11 cellular contexts compared by ENCODE assay signal in the genomic region with DNA sequence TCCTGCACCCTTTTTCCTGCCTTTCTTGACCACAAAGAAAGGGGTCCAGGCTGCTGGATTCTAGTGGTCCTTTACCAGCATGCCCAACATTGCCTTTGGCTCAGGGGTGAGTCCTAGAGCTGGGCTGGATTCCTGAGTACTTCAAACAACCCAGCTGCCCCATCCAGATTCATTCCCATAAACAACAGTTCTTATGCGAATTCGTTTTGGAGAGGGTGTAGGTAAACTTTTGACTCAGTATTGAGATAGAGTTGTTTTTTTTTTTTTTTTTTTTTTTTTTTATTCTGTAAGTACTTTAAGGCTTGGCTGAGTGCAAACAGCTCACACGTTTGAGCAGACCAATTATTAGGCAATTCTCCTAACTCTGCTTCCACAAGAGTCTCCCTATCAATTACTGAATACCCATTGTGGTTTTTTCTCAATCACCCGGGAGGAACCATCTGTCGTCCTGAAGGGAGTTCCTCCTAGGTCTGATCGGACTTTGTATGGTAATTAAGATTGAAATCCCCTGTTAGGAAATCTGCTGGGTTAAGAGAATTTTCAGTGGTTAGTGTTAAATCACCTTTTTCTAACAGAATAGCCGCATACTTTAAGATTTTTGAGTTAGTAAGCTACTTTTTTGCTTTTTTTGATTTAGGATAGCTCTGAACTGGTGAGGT. TPM values are rescaled to one million over a fixed set of nuclear protein-coding genes. Genes with fewer than 3 reads are reported as not detected.
"Had no signal": no experiment of that assay in that cellular context is flagged by ENCODE, and none has a peak within 500 bp of the region (broad histone marks: within the 10 kb centered on the region; RNA-seq: fewer than 3 reads in every experiment).

No MANE protein-coding gene starts in this region.

RNA-seq across cellular contexts. Expression of gene MUC15, which starts 23.3 kb away (rescaled TPM):
- total RNA-seq: activated CD8-positive, alpha-beta T cell treated with anti-CD3 and anti-CD28 coated beads for 36 hours; activated naive CD8-positive, alpha-beta T cell treated with anti-CD3 and anti-CD28 coated beads for 36 hours; activated T-cell treated with anti-CD3 and anti-CD28 coated beads, Interleukin-2, amount 50 U/mL, for 72 hours; activated T-helper 2 cell treated with anti-CD3 and anti-CD28 coated beads, Interferon-gamma antibody, Interleukin-2, Interleukin-4, amounts not matched to agents 10 μg/mL and 5 μg/mL and 100 μg/mL, durations not matched to agents 14 hours and 24 hours and 36 hours; cardiac muscle cell; NCI-H460; Peyer's patch; Right ventricle myocardium superior; SJCRH30; T-helper 1 cell treated with Interleukin-12 subunit alpha and Interleukin-12 subunit beta and Interleukin-4 antibody, amounts not matched to agents 30 ng/mL and 1 ng/mL, for 36 hours had no signal
- polyA plus RNA-seq: cardiac muscle cell, SK-N-SH had no signal
